20 cellular contexts compared by ENCODE assay signal in genomic region chr6:28750926-28751458, GRCh38.
A peak's percentile ranks its signal among the peaks of the same experiment; 100 is the strongest.
DNase-seq lines count a peak whose midpoint lies in the region; ATAC-seq, FAIRE-seq and TF ChIP-seq lines count a peak whose summit lies in the region.
"Had no signal": no experiment of that assay in that cellular context is flagged by ENCODE, and none has a peak within 500 bp of the region (broad histone marks: within the 10 kb centered on the region; RNA-seq: fewer than 3 reads in every experiment).

No MANE protein-coding gene starts in this region.

- peaks cover 9% of the 10 kb centered on the region for H3F3A ChIP-seq in GM23338 (replicated peaks; ENCODE audit: low read depth)

- peaks cover 6% of the 10 kb centered on the region; the same call in 1 of the 2 replicates for H3K9me3 ChIP-seq in iPS-20b (ENCODE audit: insufficient read depth, low read depth, low read length)
- H3K9me3 ChIP-seq: Caco-2 had no signal

- H3K4me1 ChIP-seq in GM23338 (ENCODE audit: insufficient read depth) (peaks cover 22% of the 10 kb centered on the region), iPS-20b (ENCODE audit: insufficient read depth, low read length) (peaks cover 5% of the 10 kb centered on the region; the same call in 1 of the 2 replicates)
- H3K4me1 ChIP-seq: BLaER1 treated with 17β-estradiol and CSF1 and Interleukin-3, amounts not matched to agents 10 nM and 100 nM had no signal

- ATAC-seq in GM23338: no peak
- ATAC-seq in WTC11: no peak
- ATAC-seq in HG02970 (IDR thresholded peaks at IDR 0.05; ENCODE audit: low FRiP score, unreplicated experiment): no peak
- ATAC-seq: GM12878, HCT116 had no signal

- CTCF ChIA-PET in WTC11 (lab: Charles Lee): no interaction called here

- H3K4me3 ChIP-seq in GM23338: peak overlapping the region; percentile 50
- peak overlapping the region; percentile 17; the same call in 1 of the 2 replicates for H3K4me3 ChIP-seq in iPS-20b (ENCODE audit: low read length)
- H3K4me3 ChIP-seq: BLaER1 treated with 17β-estradiol and CSF1 and Interleukin-3, amounts not matched to agents 10 nM and 100 nM; GM12878; GM23248 had no signal

- POLR2A ChIA-PET in WTC11 (lab: Charles Lee): no interaction called here

- peak overlapping the region; percentile 80; the same call in 1 of the 2 replicates for H2AFZ ChIP-seq in GM23338
- H2AFZ ChIP-seq: GM23248 had no signal

- H3K9me3 Mint-ChIP-seq in GM23338: peaks cover 22% of the 10 kb centered on the region
- peaks cover 14% of the 10 kb centered on the region for H3K9me3 Mint-ChIP-seq in WTC11
- peaks cover 12% of the 10 kb centered on the region for H3K9me3 Mint-ChIP-seq in mesothelial cell of epicardium

- no peaks in the 10 kb centered on the region for H3K9me2 ChIP-seq in GM23338 (ENCODE audit: insufficient read depth)

- H3K27ac Mint-ChIP-seq in GM23338: no peak overlapping the region
- no peak overlapping the region for H3K27ac Mint-ChIP-seq in WTC11
- H3K27ac Mint-ChIP-seq in mesothelial cell of epicardium: no peak overlapping the region
- H3K27ac Mint-ChIP-seq: B cell; CD4-positive, alpha-beta memory T cell; H9 had no signal

- peak overlapping the region; percentile 63 for H3K27ac ChIP-seq in C4-2B
- no peak overlapping the region for H3K27ac ChIP-seq in GM23338 (ENCODE audit: low read depth)
- H3K27ac ChIP-seq in iPS-20b (ENCODE audit: low read length): no peak overlapping the region
- H3K27ac ChIP-seq: BLaER1 treated with 17β-estradiol and CSF1 and Interleukin-3, amounts not matched to agents 10 nM and 100 nM; GM23248 had no signal

- peaks cover 15% of the 10 kb centered on the region for H3K27me3 ChIP-seq in GM23338 (ENCODE audit: insufficient read depth)
- H3K27me3 ChIP-seq in iPS-20b (ENCODE audit: insufficient read depth, low read length): peaks cover 30% of the 10 kb centered on the region
- H3K27me3 ChIP-seq: BLaER1 treated with 17β-estradiol and CSF1 and Interleukin-3, amounts not matched to agents 10 nM and 100 nM had no signal

- H3K4me3 Mint-ChIP-seq in GM23338: peak overlapping the region; percentile 48
- H3K4me3 Mint-ChIP-seq in WTC11: peak overlapping the region; percentile 17; the same call in 1 of the 2 replicates
- no peak overlapping the region for H3K4me3 Mint-ChIP-seq in mesothelial cell of epicardium
- H3K4me3 Mint-ChIP-seq: B cell; CD4-positive, alpha-beta memory T cell had no signal

- H3K79me2 ChIP-seq in GM23338 (replicated peaks; ENCODE audit: insufficient read depth): no peaks in the 10 kb centered on the region

- no peak overlapping the region for H3K9ac ChIP-seq in iPS-20b (ENCODE audit: low read depth, low read length)
- H3K9ac ChIP-seq: BLaER1 treated with 17β-estradiol and CSF1 and Interleukin-3, amounts not matched to agents 10 nM and 100 nM; GM23248 had no signal

- peak overlapping the region; percentile 78 for H3K4me2 ChIP-seq in GM23338
- H3K4me2 ChIP-seq: BLaER1 treated with 17β-estradiol and CSF1 and Interleukin-3, amounts not matched to agents 10 nM and 100 nM had no signal

- H3K27me3 Mint-ChIP-seq in GM23338 (ENCODE audit: insufficient read depth, low read depth, poor library complexity) (peaks cover 32% of the 10 kb centered on the region), WTC11 (ENCODE audit: low read depth) (peaks cover 16% of the 10 kb centered on the region), mesothelial cell of epicardium (ENCODE audit: low read depth) (peaks cover 92% of the 10 kb centered on the region)

- H3K36me3 Mint-ChIP-seq in GM23338 (ENCODE audit: low read depth) (peaks cover 3% of the 10 kb centered on the region; the same call in 2 of the 3 replicates), WTC11 (peaks cover 10% of the 10 kb centered on the region), mesothelial cell of epicardium (no peaks in the 10 kb centered on the region)

- TF ChIP-seq CTCF in C4-2B (conservative IDR thresholded peaks at IDR 0.05) (no peak), GM23338 (conservative IDR thresholded peaks at IDR 0.05; ENCODE audit: low read depth in 2 of 2) (no peak), WTC11 (IDR thresholded peaks at IDR 0.05) (no peak), mesothelial cell of epicardium (IDR thresholded peaks at IDR 0.05; ENCODE audit: unreplicated experiment) (no peak)

- H3K36me3 ChIP-seq in GM23338 (ENCODE audit: insufficient read depth): no peaks in the 10 kb centered on the region
- H3K36me3 ChIP-seq in iPS-20b (ENCODE audit: insufficient read depth, low read depth, low read length): no peaks in the 10 kb centered on the region
- H3K36me3 ChIP-seq: BLaER1 treated with 17β-estradiol and CSF1 and Interleukin-3, amounts not matched to agents 10 nM and 100 nM had no signal

- no peaks in the 10 kb centered on the region for H4K20me1 ChIP-seq in GM23338 (replicated peaks; ENCODE audit: insufficient read depth)
- H4K20me1 ChIP-seq: BLaER1 treated with 17β-estradiol and CSF1 and Interleukin-3, amounts not matched to agents 10 nM and 100 nM had no signal

- FAIRE-seq in RCC 7860 (lab: Jason Lieb, UNC): no peak
- FAIRE-seq: GM12878, GM19239 had no signal

- DNase-seq in GM23338 (ENCODE audit: low spot score) (no peak), WTC11 (ENCODE audit: low spot score) (no peak), mesothelial cell of epicardium (ENCODE audit: low spot score in 2 of 2, unreplicated experiment in 2 of 2) (no peak), RCC 7860 (ENCODE audit: low spot score) (no peak), dermis blood vessel endothelial cell (no peak)
- DNase-seq: Caco-2; CD4-positive, alpha-beta memory T cell; DMS79; EL; GDM1; GM23248; H9 had no signal

- H3K4me1 Mint-ChIP-seq in GM23338 (peaks cover 14% of the 10 kb centered on the region), WTC11 (peaks cover 22% of the 10 kb centered on the region), mesothelial cell of epicardium (no peaks in the 10 kb centered on the region)
- H3K4me1 Mint-ChIP-seq: B cell; CD4-positive, alpha-beta memory T cell had no signal

TF ChIP-seq in GM23338, 12 proteins besides CTCF, POLR2A, EP300 and RAD21 (continues in another document):
- TF ChIP-seq ZNF114 (CRISPR knock-in tag; IDR thresholded peaks at IDR 0.05) (no peak), POLR2AphosphoS5 (IDR thresholded peaks at IDR 0.05; ENCODE audit: low read depth) (no peak), STAT1 (IDR thresholded peaks at IDR 0.05; ENCODE audit: unreplicated experiment) (no peak), ETS1 (IDR thresholded peaks at IDR 0.05) (no peak)

TF ChIP-seq in WTC11, 78 proteins besides CTCF, POLR2A, EP300 and RAD21:
- TF ChIP-seq JAZF1 (CRISPR knock-in tag; IDR thresholded peaks at IDR 0.05): no peak
